31 cellular contexts compared by ENCODE assay signal in genomic region chr2:86776532-86776931, GRCh38. TPM values are rescaled to one million over a fixed set of nuclear protein-coding genes. Genes with fewer than 3 reads are reported as not detected.
"Had no signal": no experiment of that assay in that cellular context is flagged by ENCODE, and none has a peak within 500 bp of the region (broad histone marks: within the 10 kb centered on the region; RNA-seq: fewer than 3 reads in every experiment).

No MANE protein-coding gene starts in this region.

- H3K27ac ChIP-seq: adrenal gland, ascending aorta, breast epithelium, colonic mucosa, gastrocnemius medialis, heart left ventricle had no signal

- H3K9me3 ChIP-seq: adrenal gland, ascending aorta, breast epithelium, colonic mucosa, gastrocnemius medialis, heart left ventricle had no signal

- H3K4me3 Mint-ChIP-seq: activated CD4-positive, alpha-beta memory T cell treated with anti-CD3 and anti-CD28 coated beads, Interleukin-2, amount 10 ng/mL, durations not matched to agents 7 days and 5 days; activated CD4-positive, alpha-beta T cell treated with anti-CD3 and anti-CD28 coated beads, Interleukin-2, amount 10 ng/mL, durations not matched to agents 7 days and 5 days; activated naive CD4-positive, alpha-beta T cell treated with anti-CD3 and anti-CD28 coated beads, Interleukin-2, amount 10 ng/mL, durations not matched to agents 7 days and 5 days; activated naive CD8-positive, alpha-beta T cell treated with anti-CD3 and anti-CD28 coated beads, Interleukin-2, amount 50 U/mL, for 24 hours; activated T-cell treated with anti-CD3 and anti-CD28 coated beads, Interleukin-2, amount 50 U/mL, for 24 hours; activated T-cell treated with anti-CD3 and anti-CD28 coated beads, Interleukin-2, amount 50 U/mL, for 72 hours; brain; endodermal cell had no signal

- H3K27me3 Mint-ChIP-seq: activated CD4-positive, alpha-beta memory T cell treated with anti-CD3 and anti-CD28 coated beads, Interleukin-2, amount 10 ng/mL, durations not matched to agents 7 days and 5 days; activated CD4-positive, alpha-beta T cell treated with anti-CD3 and anti-CD28 coated beads, Interleukin-2, amount 10 ng/mL, durations not matched to agents 7 days and 5 days; activated naive CD4-positive, alpha-beta T cell treated with anti-CD3 and anti-CD28 coated beads, Interleukin-2, amount 10 ng/mL, durations not matched to agents 7 days and 5 days; activated naive CD8-positive, alpha-beta T cell treated with anti-CD3 and anti-CD28 coated beads, Interleukin-2, amount 50 U/mL, for 24 hours; activated T-cell treated with anti-CD3 and anti-CD28 coated beads, Interleukin-2, amount 50 U/mL, for 24 hours had no signal

- DNase-seq: activated CD4-positive, alpha-beta memory T cell treated with anti-CD3 and anti-CD28 coated beads, Interleukin-2, amount 10 ng/mL, durations not matched to agents 7 days and 5 days; activated CD4-positive, alpha-beta T cell treated with anti-CD3 and anti-CD28 coated beads for 1 hour; activated CD4-positive, alpha-beta T cell treated with anti-CD3 and anti-CD28 coated beads for 4 hours; activated CD4-positive, alpha-beta T cell treated with anti-CD3 and anti-CD28 coated beads, Interleukin-2, amount 10 ng/mL, durations not matched to agents 7 days and 5 days; activated CD4-positive, alpha-beta T cell treated with anti-CD3 and anti-CD28 coated beads, Interleukin-2, amount 50 U/mL, for 4 hours; activated CD4-positive, CD25-positive, alpha-beta regulatory T cell; activated CD8-positive, alpha-beta memory T cell treated with anti-CD3 and anti-CD28 coated beads, Interleukin-2, amount 50 U/mL, for 48 hours; activated gamma-delta T cell; activated naive CD4-positive, alpha-beta T cell; activated naive CD4-positive, alpha-beta T cell treated with anti-CD3 and anti-CD28 coated beads, Interleukin-2, amount 10 ng/mL, durations not matched to agents 7 days and 5 days; activated naive CD8-positive, alpha-beta T cell treated with anti-CD3 and anti-CD28 coated beads, Interleukin-2, amount 50 U/mL, for 24 hours; activated T-cell treated with anti-CD3 and anti-CD28 coated beads for 4 hours; activated T-cell treated with anti-CD3 and anti-CD28 coated beads, Interleukin-2, amount 50 U/mL, for 24 hours; activated T-cell treated with anti-CD3 and anti-CD28 coated beads, Interleukin-2, amount 50 U/mL, for 72 hours; adrenal gland; caudate nucleus; colonic mucosa; effector CD8-positive, alpha-beta T cell; endodermal cell; foreskin fibroblast; gastrocnemius medialis; glutamatergic neuron; heart left ventricle; T-helper 2 cell had no signal

- H3K4me1 Mint-ChIP-seq: activated CD4-positive, alpha-beta memory T cell treated with anti-CD3 and anti-CD28 coated beads, Interleukin-2, amount 10 ng/mL, durations not matched to agents 7 days and 5 days; activated CD4-positive, alpha-beta T cell treated with anti-CD3 and anti-CD28 coated beads, Interleukin-2, amount 10 ng/mL, durations not matched to agents 7 days and 5 days; activated naive CD4-positive, alpha-beta T cell treated with anti-CD3 and anti-CD28 coated beads, Interleukin-2, amount 10 ng/mL, durations not matched to agents 7 days and 5 days; brain had no signal

- H3K27ac Mint-ChIP-seq: activated CD4-positive, alpha-beta memory T cell treated with anti-CD3 and anti-CD28 coated beads, Interleukin-2, amount 10 ng/mL, durations not matched to agents 7 days and 5 days; activated CD4-positive, alpha-beta T cell treated with anti-CD3 and anti-CD28 coated beads, Interleukin-2, amount 10 ng/mL, durations not matched to agents 7 days and 5 days; activated naive CD4-positive, alpha-beta T cell treated with anti-CD3 and anti-CD28 coated beads, Interleukin-2, amount 10 ng/mL, durations not matched to agents 7 days and 5 days; activated naive CD4-positive, alpha-beta T cell treated with anti-CD3 and anti-CD28 coated beads, Interleukin-2, amount 50 U/mL, for 72 hours; activated naive CD8-positive, alpha-beta T cell treated with anti-CD3 and anti-CD28 coated beads, Interleukin-2, amount 50 U/mL, for 24 hours; activated T-cell treated with anti-CD3 and anti-CD28 coated beads, Interleukin-2, amount 50 U/mL, for 24 hours; activated T-cell treated with anti-CD3 and anti-CD28 coated beads, Interleukin-2, amount 50 U/mL, for 72 hours; brain; endodermal cell had no signal

- H3K9me3 Mint-ChIP-seq: activated CD4-positive, alpha-beta memory T cell treated with anti-CD3 and anti-CD28 coated beads, Interleukin-2, amount 10 ng/mL, durations not matched to agents 7 days and 5 days; activated CD4-positive, alpha-beta T cell treated with anti-CD3 and anti-CD28 coated beads, Interleukin-2, amount 10 ng/mL, durations not matched to agents 7 days and 5 days; activated naive CD4-positive, alpha-beta T cell treated with anti-CD3 and anti-CD28 coated beads, Interleukin-2, amount 10 ng/mL, durations not matched to agents 7 days and 5 days; activated naive CD4-positive, alpha-beta T cell treated with anti-CD3 and anti-CD28 coated beads, Interleukin-2, amount 50 U/mL, for 72 hours; activated naive CD8-positive, alpha-beta T cell treated with anti-CD3 and anti-CD28 coated beads, Interleukin-2, amount 50 U/mL, for 24 hours; activated T-cell treated with anti-CD3 and anti-CD28 coated beads, Interleukin-2, amount 50 U/mL, for 24 hours; activated T-cell treated with anti-CD3 and anti-CD28 coated beads, Interleukin-2, amount 50 U/mL, for 72 hours; brain; endodermal cell had no signal

- H3K4me3 ChIP-seq: adrenal gland, ascending aorta, breast epithelium, colonic mucosa, gastrocnemius medialis, heart left ventricle had no signal

- H3K4me1 ChIP-seq: adrenal gland, ascending aorta, breast epithelium, colonic mucosa, gastrocnemius medialis had no signal

- ATAC-seq: activated naive CD4-positive, alpha-beta T cell treated with anti-CD3 and anti-CD28 coated beads, Interleukin-2, amount 50 U/mL, for 72 hours; activated naive CD8-positive, alpha-beta T cell treated with anti-CD3 and anti-CD28 coated beads, Interleukin-2, amount 50 U/mL, for 24 hours; activated T-cell treated with anti-CD3 and anti-CD28 coated beads, Interleukin-2, amount 50 U/mL, for 72 hours; esophagus mucosa; gastrocnemius medialis; heart left ventricle had no signal

RNA-seq across cellular contexts. Expression of gene CD8A, which starts 14.2 kb away (rescaled TPM):
- total RNA-seq: chondrocyte, epithelial cell of proximal tubule had no signal
